ENCODE assay signal across 8 cellular contexts in the genomic region with DNA sequence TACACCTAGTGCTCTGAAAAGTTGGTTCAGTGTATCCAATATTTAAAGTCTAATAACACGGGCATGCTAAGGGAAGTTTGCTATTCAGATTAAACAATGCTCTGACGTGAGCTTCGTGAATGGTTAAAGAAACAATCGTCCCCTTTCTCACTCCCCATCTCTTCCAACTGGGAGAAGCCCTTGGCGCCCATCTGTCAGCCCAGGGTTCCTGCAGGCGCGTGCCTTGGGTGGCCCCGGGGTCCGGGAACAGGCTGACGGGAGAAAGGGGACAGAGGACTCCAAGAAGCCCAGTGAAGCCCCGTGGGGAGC. TPM values are rescaled to one million over a fixed set of nuclear protein-coding genes. Genes with fewer than 3 reads are reported as not detected.
DNase-seq lines count a peak whose midpoint lies in the region; ATAC-seq and TF ChIP-seq lines count a peak whose summit lies in the region.

No MANE protein-coding gene starts in this region.

- DNase-seq in breast epithelium (ENCODE audit: low spot score in 2 of 2) (no peak), mucosa of descending colon (no peak), NCI-H2227 (lab: John Stamatoyannopoulos, UW; ENCODE audit: unreplicated experiment) (no peak), GM19238 (ENCODE audit: insufficient read length, low spot score) (no peak)

- TF ChIP-seq POLR2A in breast epithelium (IDR thresholded peaks at IDR 0.05) (no peak), GM18505 (IDR thresholded peaks at IDR 0.05; ENCODE audit: borderline replicate concordance, extremely low read depth, insufficient read depth, insufficient read length) (no peak)

- peaks cover 44% of the 10 kb centered on the region for H3K79me2 ChIP-seq in ACC112 (ENCODE audit: control insufficient read depth, insufficient read depth, low read length, unreplicated experiment)

- H2AFZ ChIP-seq in ACC112 (ENCODE audit: low read length, unreplicated experiment) = peak overlapping the region; percentile 72

- H3K4me1 ChIP-seq in ACC112 (ENCODE audit: control insufficient read depth, insufficient read depth, low read length, unreplicated experiment) = peaks cover 24% of the 10 kb centered on the region
- peaks cover 0 to 15% of the 10 kb centered on the region in 2 donors for H3K4me1 ChIP-seq in breast epithelium
- peaks cover 9% of the 10 kb centered on the region for H3K4me1 ChIP-seq in mucosa of descending colon (ENCODE audit: low read depth)

- H3K27me3 ChIP-seq in ACC112 (ENCODE audit: insufficient read depth, low read length) (no peaks in the 10 kb centered on the region), breast epithelium (no peaks in the 10 kb centered on the region)

- H3K27ac ChIP-seq in ACC112 (ENCODE audit: low read depth, low read length) (peak overlapping the region; percentile 75), breast epithelium (peak overlapping the region; percentile 93)

- intact Hi-C loops in breast epithelium (cut with DNase I; ENCODE audit: low total_unique reads) = no loop called here
- intact Hi-C loops in mucosa of descending colon (cut with DNase I, micrococcal nuclease) = no loop called here

- ATAC-seq in HG03378 (IDR thresholded peaks at IDR 0.05; ENCODE audit: unreplicated experiment) (peak; percentile 2), mucosa of descending colon (no peak), HG02970 (IDR thresholded peaks at IDR 0.05; ENCODE audit: low FRiP score, unreplicated experiment) (no peak), GM18505 (IDR thresholded peaks at IDR 0.05; ENCODE audit: unreplicated experiment) (no peak)

- H3K4me3 ChIP-seq in ACC112 (ENCODE audit: low read depth, low read length) = peak overlapping the region; percentile 91
- peak overlapping the region; percentile 87 to 89 (median 89) for H3K4me3 ChIP-seq in breast epithelium
- peak overlapping the region; percentile 47 for H3K4me3 ChIP-seq in mucosa of descending colon

- H3K36me3 ChIP-seq in ACC112 (ENCODE audit: insufficient read depth, low read length) = peaks cover 15% of the 10 kb centered on the region; the same call in 1 of the 2 replicates
- H3K36me3 ChIP-seq in breast epithelium = no peaks in the 10 kb centered on the region
- H3K36me3 ChIP-seq in mucosa of descending colon (ENCODE audit: low read depth) = no peaks in the 10 kb centered on the region

- TF ChIP-seq CTCF in breast epithelium (IDR thresholded peaks at IDR 0.05) (no peak), mucosa of descending colon (IDR thresholded peaks at IDR 0.05) (no peak)

- H3K9me3 ChIP-seq in breast epithelium (no peaks in the 10 kb centered on the region), mucosa of descending colon (no peaks in the 10 kb centered on the region)

RNA-seq across cellular contexts. Expression of a gene that starts 0.4 kb away (rescaled TPM):
- total RNA-seq in breast epithelium = 10 to 100 TPM; 48.8 to 68.8 (median 61.9) TPM
- total RNA-seq in mucosa of descending colon = 10 to 100 TPM in 2 of 3 donors, 1 to 10 TPM in 1; 9.3 to 34.2 (median 18.3) TPM

RNA-seq across cellular contexts. Expression of a gene that starts 9.3 kb away (rescaled TPM):
- 10 to 100 TPM; 19.8 to 29.5 (median 23.7) TPM for total RNA-seq in breast epithelium
- total RNA-seq in mucosa of descending colon = 10 to 100 TPM; 17.5 to 19.6 (median 17.7) TPM

RNA-seq across cellular contexts. Expression of a gene that starts 19.1 kb away (rescaled TPM):
- total RNA-seq in breast epithelium (100 to 1,000 TPM; 132 to 214 (median 175) TPM), mucosa of descending colon (10 to 100 TPM; 61.4 to 75.6 (median 70.5) TPM)
